In the genomic region with DNA sequence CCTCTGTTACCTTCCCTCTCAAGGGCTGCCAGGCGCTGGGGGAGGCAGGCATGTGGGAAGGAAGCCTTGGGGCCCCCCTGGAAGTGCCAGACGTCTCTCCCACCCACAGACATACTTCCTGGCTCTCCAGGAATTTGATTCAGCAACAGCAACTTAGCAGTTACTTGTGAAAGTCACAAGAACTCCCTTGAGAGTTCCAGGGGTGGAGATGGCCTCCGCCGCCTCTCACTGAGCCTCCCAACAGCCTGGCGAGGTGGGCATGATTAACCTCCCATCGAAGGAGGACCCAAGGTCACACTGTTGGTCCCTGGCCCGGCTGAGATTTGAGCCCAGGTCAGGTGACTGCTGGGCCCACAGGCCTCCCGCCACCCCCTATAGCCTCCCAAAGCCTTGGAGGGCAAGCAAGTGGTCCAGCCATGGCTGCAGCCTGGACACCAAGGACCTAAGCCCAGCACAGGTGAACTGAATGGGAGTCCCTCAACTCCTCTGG, we compare ENCODE assay signal across 10 cellular contexts. TPM values are rescaled to one million over a fixed set of nuclear protein-coding genes. Genes with fewer than 3 reads are reported as not detected.
DNase-seq lines count a peak whose midpoint lies in the region; ATAC-seq and TF ChIP-seq lines count a peak whose summit lies in the region.
"Had no signal": no experiment of that assay in that cellular context is flagged by ENCODE, and none has a peak within 500 bp of the region (broad histone marks: within the 10 kb centered on the region; RNA-seq: fewer than 3 reads in every experiment).

No MANE protein-coding gene starts in this region.

- peak overlapping the region; percentile 86 for H3K27ac Mint-ChIP-seq in activated naive CD4-positive, alpha-beta T cell treated with anti-CD3 and anti-CD28 coated beads, Interleukin-2, amount 10 ng/mL, durations not matched to agents 7 days and 5 days
- no peak overlapping the region for H3K27ac Mint-ChIP-seq in activated naive CD4-positive, alpha-beta T cell treated with anti-CD3 and anti-CD28 coated beads for 36 hours

- intact Hi-C loops in activated naive CD4-positive, alpha-beta T cell treated with anti-CD3 and anti-CD28 coated beads for 36 hours (cut with micrococcal nuclease) = no loop called here
- intact Hi-C loops in transverse colon (cut with DNase I; ENCODE audit: low total_unique reads) = no loop called here

- H3K9ac ChIP-seq in adipocyte (ENCODE audit: low read length) = peak overlapping the region; percentile 63

- H3K4me3 Mint-ChIP-seq in activated naive CD4-positive, alpha-beta T cell treated with anti-CD3 and anti-CD28 coated beads, Interleukin-2, amount 10 ng/mL, durations not matched to agents 7 days and 5 days = no peak overlapping the region
- no peak overlapping the region for H3K4me3 Mint-ChIP-seq in activated naive CD4-positive, alpha-beta T cell treated with anti-CD3 and anti-CD28 coated beads for 36 hours

- H3K36me3 ChIP-seq in adipocyte (ENCODE audit: control insufficient read depth, insufficient read depth, low read length, severe bottlenecking) (no peaks in the 10 kb centered on the region), transverse colon (no peaks in the 10 kb centered on the region)
- H3K36me3 ChIP-seq: MG63 had no signal

- H3K27me3 Mint-ChIP-seq in activated naive CD4-positive, alpha-beta T cell treated with anti-CD3 and anti-CD28 coated beads, Interleukin-2, amount 10 ng/mL, durations not matched to agents 7 days and 5 days = peaks cover 32% of the 10 kb centered on the region
- H3K27me3 Mint-ChIP-seq in activated naive CD4-positive, alpha-beta T cell treated with anti-CD3 and anti-CD28 coated beads for 36 hours (ENCODE audit: low read depth) = no peaks in the 10 kb centered on the region

- no peak for TF ChIP-seq EP300 in transverse colon (IDR thresholded peaks at IDR 0.05; ENCODE audit: low read depth)

- H3K4me3 ChIP-seq in adipocyte (ENCODE audit: low read length) (peak overlapping the region; percentile 20), transverse colon (peak overlapping the region in 2 of 4 donors; percentile 14 to 16)
- H3K4me3 ChIP-seq: MG63 had no signal

- no peaks in the 10 kb centered on the region for H3K9me3 ChIP-seq in adipocyte (ENCODE audit: control insufficient read depth, low read length)
- no peaks in the 10 kb centered on the region for H3K9me3 ChIP-seq in transverse colon
- H3K9me3 ChIP-seq: MG63 had no signal

- H3K27me3 ChIP-seq in adipocyte (replicated peaks; ENCODE audit: control insufficient read depth, insufficient read depth, low read length) (no peaks in the 10 kb centered on the region), layer of hippocampus (ENCODE audit: control insufficient read depth, insufficient read depth, low read length) (no peaks in the 10 kb centered on the region), transverse colon (no peaks in the 10 kb centered on the region)
- H3K27me3 ChIP-seq: MG63 had no signal

- H3K4me1 Mint-ChIP-seq in activated naive CD4-positive, alpha-beta T cell treated with anti-CD3 and anti-CD28 coated beads, Interleukin-2, amount 10 ng/mL, durations not matched to agents 7 days and 5 days = peaks cover 55% of the 10 kb centered on the region
- peaks cover 13% of the 10 kb centered on the region for H3K4me1 Mint-ChIP-seq in activated naive CD4-positive, alpha-beta T cell treated with anti-CD3 and anti-CD28 coated beads for 36 hours (ENCODE audit: low read depth)

- no peak for ATAC-seq in HG03039 (IDR thresholded peaks at IDR 0.05; ENCODE audit: unreplicated experiment)
- no peak for ATAC-seq in activated CD4-positive, CD25-positive, alpha-beta regulatory T cell treated with anti-CD3 and anti-CD28 coated beads, Interleukin-2, amount 50 U/mL, for 24 hours

- no peaks in the 10 kb centered on the region for H3K9me3 Mint-ChIP-seq in activated naive CD4-positive, alpha-beta T cell treated with anti-CD3 and anti-CD28 coated beads, Interleukin-2, amount 10 ng/mL, durations not matched to agents 7 days and 5 days
- H3K9me3 Mint-ChIP-seq in activated naive CD4-positive, alpha-beta T cell treated with anti-CD3 and anti-CD28 coated beads for 36 hours = no peaks in the 10 kb centered on the region

- 67% methylated on average over 8 of the region's 8 CpGs; no CpG with 5 or more reads in 1 of the 2 donors for WGBS in transverse colon (ENCODE audit: low coverage in 1 of 2), 2 donors

- H3K4me1 ChIP-seq in adipocyte (ENCODE audit: control insufficient read depth, insufficient read depth, low read length) (peaks cover 69% of the 10 kb centered on the region), transverse colon (peaks cover 46 to 65% (median 58%) of the 10 kb centered on the region in 4 donors)

- CTCF ChIA-PET in activated naive CD4-positive, alpha-beta T cell treated with anti-CD3 and anti-CD28 coated beads, Interleukin-2, amount 10 ng/mL, durations not matched to agents 7 days and 5 days (lab: Charles Lee) = interaction anchor here (0.7 to 1.3 kb wide), 2 partner anchors 32 to 47 kb away, joined by 3 read pairs; no protein-coding TSS in a partner anchor
- CTCF ChIA-PET in activated naive CD4-positive, alpha-beta T cell treated with anti-CD3 and anti-CD28 coated beads for 36 hours (lab: Charles Lee) = no interaction called here

- TF ChIP-seq CTCF in transverse colon (IDR thresholded peaks at IDR 0.05) = no peak

- H3K27ac ChIP-seq in layer of hippocampus (ENCODE audit: low read depth, low read length) (peak overlapping the region; percentile 14), transverse colon (peak overlapping the region; percentile 87 to 91 (median 88))

- no peak for DNase-seq in activated naive CD4-positive, alpha-beta T cell treated with anti-CD3 and anti-CD28 coated beads, Interleukin-2, amount 10 ng/mL, durations not matched to agents 7 days and 5 days
- DNase-seq in activated naive CD4-positive, alpha-beta T cell treated with anti-CD3 and anti-CD28 coated beads for 36 hours = no peak
- DNase-seq in adipocyte (ENCODE audit: low read depth) (peak; percentile 56), transverse colon (no peak), AG08396 (ENCODE audit: low spot score) (no peak)
- DNase-seq: activated gamma-delta T cell, MG63 had no signal

- in situ Hi-C loops in transverse colon (cut with MboI; ENCODE audit: low pct_ligation_motif_present in 1 of 4, low pct_unique_long_range_greater_than_20kb in 1 of 4, low sequenced_read_pairs in 3 of 4) = no loop called here

- no peak for TF ChIP-seq POLR2A in transverse colon (IDR thresholded peaks at IDR 0.05)

- no peaks in the 10 kb centered on the region for H3K36me3 Mint-ChIP-seq in activated naive CD4-positive, alpha-beta T cell treated with anti-CD3 and anti-CD28 coated beads, Interleukin-2, amount 10 ng/mL, durations not matched to agents 7 days and 5 days
- H3K36me3 Mint-ChIP-seq in activated naive CD4-positive, alpha-beta T cell treated with anti-CD3 and anti-CD28 coated beads for 36 hours (ENCODE audit: low read depth) = no peaks in the 10 kb centered on the region

RNA-seq across cellular contexts. Expression of a gene that starts 14.0 kb away (rescaled TPM):
- total RNA-seq in activated naive CD4-positive, alpha-beta T cell treated with anti-CD3 and anti-CD28 coated beads for 36 hours = under 1 TPM; 0.35 to 0.38 TPM
- total RNA-seq in transverse colon = 10 to 100 TPM; 32.0 to 80.7 (median 63.4) TPM

Comparison
In these comparisons a context has a peak if more than half of its experiments do, and no peak if none do; other contexts are left out.
1. RNA of a gene that starts 14.0 kb away (total RNA-seq): 32.0 to 80.7 TPM in transverse colon; 0.35 to 0.38 TPM in activated naive CD4-positive, alpha-beta T cell treated with anti-CD3 and anti-CD28 coated beads for 36 hours; every median in the first group is over 10 times any median in the second.